ENCODE assay signal across 8 cellular contexts in the genomic region with DNA sequence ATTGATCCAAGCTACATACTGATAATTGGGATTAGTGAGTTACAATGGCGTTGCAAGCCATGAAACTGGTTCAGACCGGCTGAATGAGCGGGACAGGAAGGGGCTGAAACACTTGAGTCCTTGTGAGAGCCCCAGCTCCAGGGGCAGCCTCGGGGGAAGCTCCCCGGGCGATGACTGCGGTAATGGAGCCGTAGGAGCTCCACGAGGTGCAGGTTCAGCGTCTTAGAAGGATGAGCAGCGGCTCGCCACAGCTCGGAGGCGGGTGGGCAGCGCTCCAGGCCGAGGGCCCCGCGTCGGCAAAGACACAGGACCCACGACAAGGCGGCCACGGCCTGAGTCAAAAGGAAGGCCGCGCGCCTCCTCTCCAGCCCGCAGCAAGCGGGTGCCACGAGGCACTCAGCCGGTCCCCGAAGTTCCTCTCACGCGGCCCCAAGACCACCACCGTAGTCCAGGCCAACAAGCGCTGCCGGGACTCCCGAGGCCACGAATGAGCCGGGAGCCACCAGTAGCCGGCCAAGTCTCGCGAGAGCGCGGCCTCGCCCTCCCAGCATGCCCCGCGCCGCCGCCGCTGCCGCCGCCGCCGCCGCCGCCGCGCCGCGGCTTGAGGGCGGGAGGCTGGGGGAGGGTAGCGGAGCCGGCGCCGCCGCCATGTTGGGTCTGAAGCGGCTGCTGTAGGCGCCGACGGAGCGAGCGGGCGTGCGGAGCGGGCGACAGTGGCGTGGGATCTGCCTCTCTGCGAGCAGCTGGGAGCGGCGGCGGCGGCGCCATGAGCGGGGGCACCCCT. TPM values are rescaled to one million over a fixed set of nuclear protein-coding genes. Genes with fewer than 3 reads are reported as not detected.
DNase-seq lines count a peak whose midpoint lies in the region; ATAC-seq lines count a peak whose summit lies in the region.

A gene (plus strand): TSS at position 628 of the 784 bp plus-strand sequence. CDS start 139 bp downstream, at position 767.

- no peaks in the 10 kb centered on the region for H3K9me3 ChIP-seq in KOPT-K1 (ENCODE audit: insufficient read depth, low read length, poor library complexity, severe bottlenecking)

- H3K9me3 Mint-ChIP-seq in activated T-helper 2 cell treated with anti-CD3 and anti-CD28 coated beads, Interferon-gamma antibody, Interleukin-2, Interleukin-4, amounts not matched to agents 10 μg/mL and 5 μg/mL and 100 μg/mL, durations not matched to agents 14 hours and 24 hours and 36 hours: no peaks in the 10 kb centered on the region
- no peaks in the 10 kb centered on the region for H3K9me3 Mint-ChIP-seq in natural killer cell treated with Interleukin-12 subunit alpha and Interleukin-12 subunit beta and Interleukin-15 and Interleukin-18, amount 100 ng/mL, for 72 hours

- H3K4me3 Mint-ChIP-seq in activated T-helper 2 cell treated with anti-CD3 and anti-CD28 coated beads, Interferon-gamma antibody, Interleukin-2, Interleukin-4, amounts not matched to agents 10 μg/mL and 5 μg/mL and 100 μg/mL, durations not matched to agents 14 hours and 24 hours and 36 hours (ENCODE audit: low read depth): peak within 1 kb of the TSS; percentile 98
- H3K4me3 Mint-ChIP-seq in natural killer cell treated with Interleukin-12 subunit alpha and Interleukin-12 subunit beta and Interleukin-15 and Interleukin-18, amount 100 ng/mL, for 72 hours: peak within 1 kb of the TSS; percentile 99

- ATAC-seq in GM21737 (IDR thresholded peaks at IDR 0.05; ENCODE audit: unreplicated experiment): peak; percentile 74
- ATAC-seq in natural killer cell treated with Interleukin-12 subunit alpha and Interleukin-12 subunit beta and Interleukin-15 and Interleukin-18, amount 100 ng/mL, for 72 hours: peak; percentile 90 to 95

- H3K36me3 Mint-ChIP-seq in activated T-helper 2 cell treated with anti-CD3 and anti-CD28 coated beads, Interferon-gamma antibody, Interleukin-2, Interleukin-4, amounts not matched to agents 10 μg/mL and 5 μg/mL and 100 μg/mL, durations not matched to agents 14 hours and 24 hours and 36 hours (ENCODE audit: low read depth): peaks cover 31% of the 10 kb centered on the region
- peaks cover 9% of the 10 kb centered on the region for H3K36me3 Mint-ChIP-seq in natural killer cell treated with Interleukin-12 subunit alpha and Interleukin-12 subunit beta and Interleukin-15 and Interleukin-18, amount 100 ng/mL, for 72 hours

- peak within 1 kb of the TSS; percentile 96 for H3K27ac ChIP-seq in KOPT-K1 (ENCODE audit: low read depth, low read length, poor library complexity, severe bottlenecking)

- DNase-seq in DMS79 (lab: John Stamatoyannopoulos, UW): peak; percentile 62
- DNase-seq in RPMI8226: peak; percentile 88
- peak; percentile 91 for DNase-seq in activated T-helper 2 cell treated with anti-CD3 and anti-CD28 coated beads, Interferon-gamma antibody, Interleukin-2, Interleukin-4, amounts not matched to agents 10 μg/mL and 5 μg/mL and 100 μg/mL, durations not matched to agents 14 hours and 24 hours and 36 hours (ENCODE audit: low spot score)
- peak; percentile 86 for DNase-seq in fibroblast of peridontal ligament (ENCODE audit: extremely low read depth)
- peak; percentile 94 for DNase-seq in natural killer cell treated with Interleukin-12 subunit alpha and Interleukin-12 subunit beta and Interleukin-15 and Interleukin-18, amount 100 ng/mL, for 72 hours (ENCODE audit: low spot score)
- peak; percentile 88 for DNase-seq in stimulated activated naive CD4-positive, alpha-beta T cell treated with Interleukin-2 at 50 U/mL for 16 hours (lab: John Stamatoyannopoulos, UW)

- peaks cover 10% of the 10 kb centered on the region for H3K27me3 Mint-ChIP-seq in activated T-helper 2 cell treated with anti-CD3 and anti-CD28 coated beads, Interferon-gamma antibody, Interleukin-2, Interleukin-4, amounts not matched to agents 10 μg/mL and 5 μg/mL and 100 μg/mL, durations not matched to agents 14 hours and 24 hours and 36 hours (ENCODE audit: low read depth)
- H3K27me3 Mint-ChIP-seq in natural killer cell treated with Interleukin-12 subunit alpha and Interleukin-12 subunit beta and Interleukin-15 and Interleukin-18, amount 100 ng/mL, for 72 hours: peaks cover 0 to 4% of the 10 kb centered on the region in 2 donors

- H3K4me1 Mint-ChIP-seq in activated T-helper 2 cell treated with anti-CD3 and anti-CD28 coated beads, Interferon-gamma antibody, Interleukin-2, Interleukin-4, amounts not matched to agents 10 μg/mL and 5 μg/mL and 100 μg/mL, durations not matched to agents 14 hours and 24 hours and 36 hours (ENCODE audit: low read depth): peaks cover 23% of the 10 kb centered on the region
- H3K4me1 Mint-ChIP-seq in natural killer cell treated with Interleukin-12 subunit alpha and Interleukin-12 subunit beta and Interleukin-15 and Interleukin-18, amount 100 ng/mL, for 72 hours (ENCODE audit: low read depth in 2 of 2): peaks cover 33 to 44% of the 10 kb centered on the region in 2 donors

- H3K36me3 ChIP-seq in KOPT-K1 (ENCODE audit: insufficient read depth, low read length): peaks cover 21% of the 10 kb centered on the region

- intact Hi-C loops in activated T-helper 2 cell treated with anti-CD3 and anti-CD28 coated beads, Interferon-gamma antibody, Interleukin-2, Interleukin-4, amounts not matched to agents 10 μg/mL and 5 μg/mL and 100 μg/mL, durations not matched to agents 14 hours and 24 hours and 36 hours (cut with micrococcal nuclease): loop anchor here (1.0 to 10.0 kb wide), 5 partner anchors 38 to 1497 kb away; a partner anchor contains a TSS

- H3K27ac Mint-ChIP-seq in activated T-helper 2 cell treated with anti-CD3 and anti-CD28 coated beads, Interferon-gamma antibody, Interleukin-2, Interleukin-4, amounts not matched to agents 10 μg/mL and 5 μg/mL and 100 μg/mL, durations not matched to agents 14 hours and 24 hours and 36 hours: peak within 1 kb of the TSS; percentile 98
- peak within 1 kb of the TSS; percentile 96 to 99 for H3K27ac Mint-ChIP-seq in natural killer cell treated with Interleukin-12 subunit alpha and Interleukin-12 subunit beta and Interleukin-15 and Interleukin-18, amount 100 ng/mL, for 72 hours

RNA-seq across cellular contexts. Expression of the gene that starts here (rescaled TPM):
- total RNA-seq in activated T-helper 2 cell treated with anti-CD3 and anti-CD28 coated beads, Interferon-gamma antibody, Interleukin-2, Interleukin-4, amounts not matched to agents 10 μg/mL and 5 μg/mL and 100 μg/mL, durations not matched to agents 14 hours and 24 hours and 36 hours: 95.8 and 101 TPM in 2 replicates
- total RNA-seq in natural killer cell treated with Interleukin-12 subunit alpha and Interleukin-12 subunit beta and Interleukin-15 and Interleukin-18, amount 100 ng/mL, for 72 hours: 100 to 1,000 TPM; 119 to 135 TPM

Comparison
In these comparisons a context has a peak if more than half of its experiments do, and no peak if none do; other contexts are left out.
1. Peak in every context shown above with its lines: DNase-seq, ATAC-seq and H3K27ac ChIP-seq.